In the genomic region with DNA sequence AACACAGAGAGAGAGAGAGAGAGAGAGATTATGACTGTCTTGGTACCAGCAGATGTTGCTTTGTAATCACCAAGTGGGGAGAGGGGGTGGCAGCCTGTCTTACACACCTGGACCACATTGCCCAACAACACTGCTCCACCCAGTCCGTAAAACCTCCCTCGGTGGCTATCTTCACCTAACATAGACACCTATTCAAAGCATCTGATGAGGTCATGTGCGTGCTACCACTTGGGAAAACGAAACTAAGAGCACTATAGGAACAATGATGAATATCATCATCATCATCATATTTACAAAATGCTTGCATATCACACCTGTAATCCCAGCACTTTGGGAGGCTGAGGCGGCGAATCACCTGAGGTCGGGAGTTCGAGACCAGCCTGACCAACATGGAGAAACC, we compare ENCODE assay signal across 21 cellular contexts. TPM values are rescaled to one million over a fixed set of nuclear protein-coding genes. Genes with fewer than 3 reads are reported as not detected.
"Had no signal": no experiment of that assay in that cellular context is flagged by ENCODE, and none has a peak within 500 bp of the region (broad histone marks: within the 10 kb centered on the region; RNA-seq: fewer than 3 reads in every experiment).

No MANE protein-coding gene starts in this region.

- DNase-seq: activated CD4-positive, alpha-beta memory T cell treated with anti-CD3 and anti-CD28 coated beads, Interleukin-2, amount 10 ng/mL, durations not matched to agents 7 days and 5 days; activated CD4-positive, alpha-beta T cell treated with anti-CD3 and anti-CD28 coated beads for 36 hours; activated CD4-positive, alpha-beta T cell treated with anti-CD3 and anti-CD28 coated beads, Interleukin-2, amount 50 U/mL, for 1 hour; activated gamma-delta T cell; activated naive CD4-positive, alpha-beta T cell treated with anti-CD3 and anti-CD28 coated beads for 36 hours; activated T-cell treated with anti-CD3 and anti-CD28 coated beads for 4 hours; activated T-cell treated with anti-CD3 and anti-CD28 coated beads, Interleukin-2, amount 50 U/mL, for 48 hours; amygdala; brain microvascular endothelial cell; MG63; NCI-H1105; NCI-H1436; NCI-H1694 treated with DMSO at 0.1 percent for 48 hours; NCI-H2081 treated with DMSO at 0.1 percent for 48 hours; NCI-H446; NCI-H524; NCI-H748 treated with DMSO at 0.1 percent for 48 hours; T-helper 1 cell; WERI-Rb-1 had no signal

- ATAC-seq: activated CD4-positive, alpha-beta T cell treated with anti-CD3 and anti-CD28 coated beads for 36 hours; activated T-helper 17 cell treated with anti-CD3 and anti-CD28 coated beads, Interleukin-2, amount 50 U/mL, for 72 hours; Right ventricle myocardium inferior had no signal

RNA-seq across cellular contexts. Expression of gene SALL4, which starts 24.1 kb away (rescaled TPM):
- total RNA-seq: activated CD4-positive, alpha-beta memory T cell treated with anti-CD3 and anti-CD28 coated beads, Interleukin-2, amount 10 ng/mL, durations not matched to agents 7 days and 5 days; activated naive CD4-positive, alpha-beta T cell treated with anti-CD3 and anti-CD28 coated beads for 36 hours had no signal
